9 cellular contexts compared by ENCODE assay signal in genomic region chr17:2347805-2348685, GRCh38. TPM values are rescaled to one million over a fixed set of nuclear protein-coding genes. Genes with fewer than 3 reads are reported as not detected.
DNase-seq lines count a peak whose midpoint lies in the region; TF ChIP-seq lines count a peak whose summit lies in the region.
"Had no signal": no experiment of that assay in that cellular context is flagged by ENCODE, and none has a peak within 500 bp of the region (broad histone marks: within the 10 kb centered on the region; RNA-seq: fewer than 3 reads in every experiment).

No MANE protein-coding gene starts in this region.

- DNase-seq in GM04504 (ENCODE audit: low read depth) (peak; percentile 81), NCI-H510A treated with DMSO at 0.1 percent for 48 hours (lab: John Stamatoyannopoulos, UW) (peak; percentile 89), epithelial cell of prostate (ENCODE audit: low read depth, low spot score) (peak; percentile 36), myocyte (ENCODE audit: low read depth) (peak; percentile 96), LoVo (ENCODE audit: low spot score) (no peak), GM20000 (ENCODE audit: low spot score) (no peak), NCI-H1436 (lab: John Stamatoyannopoulos, UW) (no peak)
- DNase-seq in effector memory CD4-positive, alpha-beta T cell, result no peak

- H3K27ac ChIP-seq in epithelial cell of prostate, result no peak overlapping the region
- H3K27ac ChIP-seq in effector memory CD4-positive, alpha-beta T cell (ENCODE audit: insufficient read depth, low read length, poor library complexity, severe bottlenecking), result no peak overlapping the region
- H3K27ac ChIP-seq: KMS-11 had no signal

- H3K9me3 ChIP-seq in effector memory CD4-positive, alpha-beta T cell (ENCODE audit: control insufficient read depth, low read length), result no peaks in the 10 kb centered on the region

- H3K36me3 ChIP-seq in effector memory CD4-positive, alpha-beta T cell (ENCODE audit: control insufficient read depth, insufficient read depth, low read length), result peaks cover 8% of the 10 kb centered on the region

- H3K4me1 ChIP-seq in effector memory CD4-positive, alpha-beta T cell (ENCODE audit: control insufficient read depth, insufficient read depth, low read length, poor library complexity, severe bottlenecking), result peaks cover 2% of the 10 kb centered on the region

- no peaks in the 10 kb centered on the region for H3K27me3 ChIP-seq in effector memory CD4-positive, alpha-beta T cell (replicated peaks; ENCODE audit: control insufficient read depth, insufficient read depth, low read length, poor library complexity, severe bottlenecking)

- no peak for TF ChIP-seq CTCF in GM20000 (IDR thresholded peaks at IDR 0.05; ENCODE audit: extremely low read depth, missing control alignments)

- no peak overlapping the region for H3K4me3 ChIP-seq in effector memory CD4-positive, alpha-beta T cell (ENCODE audit: insufficient read depth, low read depth, low read length, poor library complexity, severe bottlenecking)

RNA-seq across cellular contexts. Expression of gene SGSM2, which starts 10.7 kb away (rescaled TPM):
- total RNA-seq in myocyte, result 69.9 and 70.1 TPM in 2 replicates
- polyA plus RNA-seq in myocyte (2012), result 67.2 TPM

RNA-seq across cellular contexts. Expression of gene TSR1, which starts 11.8 kb away (rescaled TPM):
- 56.9 and 60.3 TPM in 2 replicates for total RNA-seq in myocyte
- 21.4 TPM for polyA plus RNA-seq in myocyte (2012)

RNA-seq across cellular contexts. Expression of gene SRR, which starts 44.3 kb away (rescaled TPM):
- total RNA-seq in myocyte, result 30.7 and 38.0 TPM in 2 replicates
- 35.0 TPM for polyA plus RNA-seq in myocyte (2012)

RNA-seq across cellular contexts. Expression of gene SMG6, which starts 44.5 kb away (rescaled TPM):
- 22.9 and 25.2 TPM in 2 replicates for total RNA-seq in myocyte
- 35.3 TPM for polyA plus RNA-seq in myocyte (2012)

RNA-seq across cellular contexts. Expression of gene MNT, which starts 52.8 kb away (rescaled TPM):
- total RNA-seq in myocyte, result 6.4 and 8.5 TPM in 2 replicates
- 13.6 TPM for polyA plus RNA-seq in myocyte (2012)

Comparison
In these comparisons a context has a peak if more than half of its experiments do, and no peak if none do; other contexts are left out.
1. DNase-seq: peak in GM04504 (single experiment), NCI-H510A treated with DMSO at 0.1 percent for 48 hours (single experiment), epithelial cell of prostate (single experiment) and myocyte (single experiment); none in LoVo (single experiment), GM20000 (single experiment), NCI-H1436 (single experiment) and effector memory CD4-positive, alpha-beta T cell (0 of 3).